Comparison of ENCODE assay signal across 8 cellular contexts in the genomic region with DNA sequence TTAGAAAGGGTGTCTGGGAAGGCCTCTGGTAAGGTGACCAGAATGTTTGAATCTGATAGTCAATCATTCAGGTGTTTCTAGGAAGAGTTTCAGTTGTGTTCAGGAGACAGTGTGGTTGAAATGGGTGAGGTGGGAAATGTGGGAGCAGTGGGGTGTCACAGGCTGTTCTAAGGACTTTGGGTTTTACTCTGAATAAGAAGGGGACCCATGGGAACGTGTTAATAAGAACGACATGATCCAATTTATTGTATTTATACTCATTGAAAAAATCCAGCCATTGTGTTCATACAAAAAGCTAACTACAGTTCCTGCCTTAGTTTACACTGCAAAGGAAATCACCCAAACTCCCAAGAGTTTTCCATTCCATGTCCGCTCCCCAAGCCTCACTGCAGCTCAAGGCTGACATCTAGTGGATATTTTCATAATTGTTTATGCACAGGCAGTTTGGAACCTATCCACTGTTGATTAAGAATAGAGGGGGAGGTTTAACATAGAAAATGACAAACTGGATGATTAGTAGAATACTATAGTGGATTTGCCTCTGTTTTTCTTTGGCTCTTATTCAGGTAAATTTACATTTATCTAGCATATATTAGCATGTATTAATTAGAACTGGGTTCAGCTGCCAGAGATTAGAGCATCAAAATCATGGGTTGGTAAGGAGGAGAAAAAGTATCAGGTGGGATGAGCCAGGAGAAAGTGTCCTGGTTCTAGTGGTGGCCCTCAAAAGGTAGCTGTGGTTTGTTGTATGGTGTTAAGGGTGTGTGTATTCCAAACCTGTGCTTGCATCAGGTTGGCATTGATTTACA. TPM values are rescaled to one million over a fixed set of nuclear protein-coding genes. Genes with fewer than 3 reads are reported as not detected.
DNase-seq lines count a peak whose midpoint lies in the region; ATAC-seq, FAIRE-seq and TF ChIP-seq lines count a peak whose summit lies in the region.

No MANE protein-coding gene starts in this region.

- H3K9ac ChIP-seq in astrocyte (ENCODE audit: low read length), result no peak overlapping the region
- no peak overlapping the region for H3K9ac ChIP-seq in smooth muscle cell (ENCODE audit: low read depth)

- peaks cover 11% of the 10 kb centered on the region for H3F3A ChIP-seq in smooth muscle cell (ENCODE audit: low read depth)

- H3K4me1 ChIP-seq in astrocyte (ENCODE audit: insufficient read depth, low read length), result peaks cover 13% of the 10 kb centered on the region
- no peaks in the 10 kb centered on the region for H3K4me1 ChIP-seq in smooth muscle cell (ENCODE audit: low read depth)

- CTCF ChIA-PET in AG04450 (lab: Charles Lee), result interaction anchor here (0.5 to 3.7 kb wide), 34 partner anchors 8 to 1411 kb away, joined by 3 to 58 read pairs (median 4); a partner anchor contains a TSS

- H3K4me3 Mint-ChIP-seq in astrocyte (ENCODE audit: unreplicated experiment), result no peak overlapping the region

- TF ChIP-seq CTCF in AG04450 (IDR thresholded peaks at IDR 0.05; ENCODE audit: low read depth, low read length) (peak; percentile 89), astrocyte (IDR thresholded peaks at IDR 0.05; ENCODE audit: insufficient read depth, low read depth, low read length) (peak; percentile 92), smooth muscle cell (IDR thresholded peaks at IDR 0.05; ENCODE audit: borderline replicate concordance, insufficient read depth, poor library complexity, severe bottlenecking) (peak; percentile 90)

- no peaks in the 10 kb centered on the region for H4K20me1 ChIP-seq in astrocyte (ENCODE audit: insufficient read depth, low read length)
- no peaks in the 10 kb centered on the region for H4K20me1 ChIP-seq in smooth muscle cell (ENCODE audit: low read depth)

- H3K27me3 Mint-ChIP-seq in astrocyte (ENCODE audit: low read depth, unreplicated experiment), result peaks cover 9% of the 10 kb centered on the region

- peaks cover 5% of the 10 kb centered on the region for H3K27me3 ChIP-seq in AG04450 (ENCODE audit: control insufficient read depth, insufficient read depth, low read length)
- peaks cover 9% of the 10 kb centered on the region for H3K27me3 ChIP-seq in astrocyte (ENCODE audit: insufficient read depth, low read length)
- no peaks in the 10 kb centered on the region for H3K27me3 ChIP-seq in smooth muscle cell (ENCODE audit: low read depth)

- no peak overlapping the region for H3K27ac ChIP-seq in AG04450 (ENCODE audit: low read depth, low read length)
- H3K27ac ChIP-seq in astrocyte (ENCODE audit: low read depth, low read length), result no peak overlapping the region
- no peak overlapping the region for H3K27ac ChIP-seq in smooth muscle cell (ENCODE audit: low read depth)

- ATAC-seq in HG02763 (IDR thresholded peaks at IDR 0.05; ENCODE audit: unreplicated experiment), result peak; percentile 41

- no peaks in the 10 kb centered on the region for H3K9me3 Mint-ChIP-seq in astrocyte (ENCODE audit: unreplicated experiment)

- no peaks in the 10 kb centered on the region for H3K9me3 ChIP-seq in AG04450 (ENCODE audit: control insufficient read depth, insufficient read depth, low read length)
- H3K9me3 ChIP-seq in astrocyte (ENCODE audit: insufficient read depth, low read depth, low read length), result no peaks in the 10 kb centered on the region
- no peaks in the 10 kb centered on the region for H3K9me3 ChIP-seq in smooth muscle cell (replicated peaks; ENCODE audit: low read depth)

- H3K4me2 ChIP-seq in astrocyte (ENCODE audit: low read length), result no peak overlapping the region
- no peak overlapping the region for H3K4me2 ChIP-seq in smooth muscle cell

- POLR2A ChIA-PET in AG04450 (lab: Yijun Ruan, JAX), result no interaction called here

- H3K79me2 ChIP-seq in astrocyte (ENCODE audit: insufficient read depth, low read length) (no peaks in the 10 kb centered on the region), smooth muscle cell (ENCODE audit: low read depth) (no peaks in the 10 kb centered on the region)

- 2% methylated on average over 3 of the region's 3 CpGs for WGBS in smooth muscle cell (ENCODE audit: low lambda C conversion rate)

- H3K27ac Mint-ChIP-seq in astrocyte (ENCODE audit: unreplicated experiment), result no peak overlapping the region

- H3K4me1 Mint-ChIP-seq in astrocyte (ENCODE audit: low read depth, unreplicated experiment), result peaks cover 7% of the 10 kb centered on the region

- no peaks in the 10 kb centered on the region for H3K36me3 ChIP-seq in astrocyte (ENCODE audit: insufficient read depth, low read length)
- H3K36me3 ChIP-seq in smooth muscle cell (ENCODE audit: low read depth), result no peaks in the 10 kb centered on the region

- no peak for DNase-seq in AG04450 (ENCODE audit: low read depth, low spot score)
- DNase-seq in NCI-H2196 treated with DMSO at 0.1 percent for 48 hours (lab: John Stamatoyannopoulos, UW; ENCODE audit: unreplicated experiment), result peak; percentile 8
- no peak for DNase-seq in astrocyte (ENCODE audit: low read depth)
- peak; percentile 35 for DNase-seq in hepatic stellate cell (ENCODE audit: low spot score)
- DNase-seq in smooth muscle cell (lab: John Stamatoyannopoulos, UW; ENCODE audit: unreplicated experiment), result no peak
- no peak for DNase-seq in activated T-cell treated with anti-CD3 and anti-CD28 coated beads, Interleukin-2, amount 50 U/mL, for 1 hour

- H3K4me3 ChIP-seq in AG04450 (ENCODE audit: low read depth, low read length), result no peak overlapping the region
- H3K4me3 ChIP-seq in astrocyte (ENCODE audit: insufficient read depth, low read depth, low read length), result no peak overlapping the region
- no peak overlapping the region for H3K4me3 ChIP-seq in smooth muscle cell

- H3K36me3 Mint-ChIP-seq in astrocyte (ENCODE audit: low read depth, unreplicated experiment), result no peaks in the 10 kb centered on the region

- H2AFZ ChIP-seq in astrocyte (ENCODE audit: low read depth, low read length) (no peak overlapping the region), smooth muscle cell (ENCODE audit: low read depth) (no peak overlapping the region)

- FAIRE-seq in G401.6 (lab: Jason Lieb, UNC) (peak; percentile 96), astrocyte (lab: Jason Lieb, UNC) (peak; percentile 97)

RNA-seq across cellular contexts. Expression of a gene that starts 17.7 kb away (rescaled TPM):
- polyA plus RNA-seq in AG04450 (2011; rRNA removed) (0.58 and 0.71 TPM in 2 replicates), smooth muscle cell (1.6 and 1.7 TPM in 2 replicates)
- 0.46 and 0.83 TPM in 2 replicates for polyA minus RNA-seq in AG04450 (2011; rRNA and poly(A)+ RNA removed)
- total RNA-seq in astrocyte (4.2 and 6.0 TPM in 2 replicates), smooth muscle cell (2.8 and 4.2 TPM in 2 replicates)

Comparison
In these comparisons a context has a peak if more than half of its experiments do, and no peak if none do; other contexts are left out.
1. DNase-seq: peak in NCI-H2196 treated with DMSO at 0.1 percent for 48 hours (single experiment) and hepatic stellate cell (single experiment); none in AG04450 (single experiment), astrocyte (single experiment), smooth muscle cell (single experiment) and activated T-cell treated with anti-CD3 and anti-CD28 coated beads, Interleukin-2, amount 50 U/mL, for 1 hour (single experiment).
2. Peak in every context shown above with its lines, with median percentiles within 50 percentile points of each other: CTCF ChIP-seq.